Comparison of ENCODE assay signal across 7 cellular contexts in genomic region chr3:49421890-49422378, GRCh38. TPM values are rescaled to one million over a fixed set of nuclear protein-coding genes. Genes with fewer than 3 reads are reported as not detected.
DNase-seq lines count a peak whose midpoint lies in the region; ATAC-seq and TF ChIP-seq lines count a peak whose summit lies in the region.

No MANE protein-coding gene starts in this region.

- BruUV-seq in PC-9 (replicated peaks; lab: Mats Ljungman, UMichigan): no TSS peak

- H3K4me2 ChIP-seq in PC-9: no peak overlapping the region

- no peaks in the 10 kb centered on the region for H4K20me1 ChIP-seq in PC-9 (ENCODE audit: insufficient read depth)

- no peaks in the 10 kb centered on the region for H3K9me3 ChIP-seq in PC-9 (ENCODE audit: insufficient read depth, low read depth)
- H3K9me3 ChIP-seq in suprapubic skin: no peaks in the 10 kb centered on the region

- peak overlapping the region; percentile 75; the same call in 1 of the 2 replicates for H3K27ac ChIP-seq in PC-9
- no peak overlapping the region for H3K27ac ChIP-seq in suprapubic skin

- H3K9me3 Mint-ChIP-seq in endothelial cell (ENCODE audit: unreplicated experiment): no peaks in the 10 kb centered on the region
- no peaks in the 10 kb centered on the region for H3K9me3 Mint-ChIP-seq in memory B cell

- POLR2A ChIA-PET in PC-9 (lab: Charles Lee; ENCODE audit: unreplicated experiment): interaction anchor here (0.6 kb wide), 1 partner anchor 276 kb away, joined by 4 read pairs; no protein-coding TSS in a partner anchor

- H3K4me3 Mint-ChIP-seq in endothelial cell (ENCODE audit: unreplicated experiment) (peak overlapping the region; percentile 91), memory B cell (peak overlapping the region; percentile 49)

- no peak for TF ChIP-seq EP300 in suprapubic skin (IDR thresholded peaks at IDR 0.05)

- no peaks in the 10 kb centered on the region for H3K27me3 ChIP-seq in PC-9 (ENCODE audit: insufficient read depth, low read depth)
- H3K27me3 ChIP-seq in suprapubic skin: no peaks in the 10 kb centered on the region

- H3K27me3 Mint-ChIP-seq in endothelial cell (ENCODE audit: unreplicated experiment): peaks cover 18% of the 10 kb centered on the region
- no peaks in the 10 kb centered on the region for H3K27me3 Mint-ChIP-seq in memory B cell

- no peaks in the 10 kb centered on the region for H3K36me3 ChIP-seq in PC-9 (ENCODE audit: low read depth)
- H3K36me3 ChIP-seq in suprapubic skin: peaks cover 20% of the 10 kb centered on the region

- DNase-seq in PC-9 (no peak), endothelial cell (ENCODE audit: low spot score) (peak; percentile 15), memory B cell (ENCODE audit: low spot score in 2 of 2) (no peak), suprapubic skin (ENCODE audit: low spot score in 2 of 2) (no peak), NCI-H446 (lab: John Stamatoyannopoulos, UW) (no peak)

- ATAC-seq in memory B cell (ENCODE audit: low read depth): no peak
- no peak for ATAC-seq in HG03139 (IDR thresholded peaks at IDR 0.05; ENCODE audit: unreplicated experiment)
- no peak for ATAC-seq in GM18867 (IDR thresholded peaks at IDR 0.05; ENCODE audit: unreplicated experiment)

- 49% methylated on average over 5 of the region's 14 CpGs for WGBS in suprapubic skin

- no peak for TF ChIP-seq POLR2A in suprapubic skin (IDR thresholded peaks at IDR 0.05)

- H3K27ac Mint-ChIP-seq in endothelial cell (ENCODE audit: unreplicated experiment) (no peak overlapping the region), memory B cell (no peak overlapping the region)

- H3F3A ChIP-seq in PC-9 (ENCODE audit: insufficient read depth, low read depth): peaks cover 24% of the 10 kb centered on the region; the same call in 1 of the 2 replicates

- intact Hi-C loops in PC-9 (cut with micrococcal nuclease; ENCODE audit: unreplicated experiment): no loop called here

- H3K4me3 ChIP-seq in PC-9 (no peak overlapping the region), suprapubic skin (peak overlapping the region; percentile 6)

- no peaks in the 10 kb centered on the region for H3K9me2 ChIP-seq in PC-9 (ENCODE audit: insufficient read depth)

- TF ChIP-seq CTCF in PC-9 (conservative IDR thresholded peaks at IDR 0.05): no peak
- TF ChIP-seq CTCF in endothelial cell (IDR thresholded peaks at IDR 0.05; ENCODE audit: unreplicated experiment): no peak
- TF ChIP-seq CTCF in suprapubic skin (IDR thresholded peaks at IDR 0.05): no peak

- H2AFZ ChIP-seq in PC-9: no peak overlapping the region

- CTCF ChIA-PET in PC-9 (lab: Charles Lee): no interaction called here

- H3K36me3 Mint-ChIP-seq in endothelial cell (ENCODE audit: low read depth, unreplicated experiment): peaks cover 18% of the 10 kb centered on the region
- peaks cover 8% of the 10 kb centered on the region for H3K36me3 Mint-ChIP-seq in memory B cell

- H3K4me1 Mint-ChIP-seq in endothelial cell (ENCODE audit: unreplicated experiment) (peaks cover 24% of the 10 kb centered on the region), memory B cell (peaks cover 14% of the 10 kb centered on the region)

- no peaks in the 10 kb centered on the region for H3K79me2 ChIP-seq in PC-9 (ENCODE audit: low read depth)

- peaks cover 42% of the 10 kb centered on the region for H3K4me1 ChIP-seq in PC-9 (replicated peaks; ENCODE audit: insufficient read depth)
- peaks cover 20% of the 10 kb centered on the region for H3K4me1 ChIP-seq in suprapubic skin

RNA-seq across cellular contexts. Expression of gene AMT, which starts 0.3 kb away (rescaled TPM):
- total RNA-seq in PC-9 (2021) (12.9 and 17.6 TPM in 2 replicates), endothelial cell (ENCODE audit: unreplicated experiment) (11.9 TPM), suprapubic skin (10 to 100 TPM in 1 of 4 donors, 1 to 10 TPM in 3; 2.2 to 17.3 (median 5.0) TPM)

RNA-seq across cellular contexts. Expression of gene NICN1, which starts 7.2 kb away (rescaled TPM):
- total RNA-seq in PC-9 (2021): 14.6 and 23.7 TPM in 2 replicates
- 30.0 TPM for total RNA-seq in endothelial cell (ENCODE audit: unreplicated experiment)
- 10 to 100 TPM in 2 of 4 donors, 1 to 10 TPM in 2; 4.7 to 11.5 (median 9.1) TPM for total RNA-seq in suprapubic skin

RNA-seq across cellular contexts. Expression of gene TCTA, which starts 9.7 kb away (rescaled TPM):
- 17.0 and 17.2 TPM in 2 replicates for total RNA-seq in PC-9 (2021)
- 17.3 TPM for total RNA-seq in endothelial cell (ENCODE audit: unreplicated experiment)
- total RNA-seq in suprapubic skin: 10 to 100 TPM; 10.8 to 25.5 (median 19.6) TPM

RNA-seq across cellular contexts. Expression of gene RHOA, which starts 10.2 kb away (rescaled TPM):
- 413 and 416 TPM in 2 replicates for total RNA-seq in PC-9 (2021)
- total RNA-seq in endothelial cell (ENCODE audit: unreplicated experiment): 583 TPM
- total RNA-seq in suprapubic skin: 100 to 1,000 TPM; 315 to 373 (median 341) TPM

RNA-seq across cellular contexts. Expression of gene DAG1, which starts 48.1 kb away (rescaled TPM):
- total RNA-seq in PC-9 (2021) (156 and 206 TPM in 2 replicates), endothelial cell (ENCODE audit: unreplicated experiment) (54.8 TPM), suprapubic skin (100 to 1,000 TPM in 1 of 4 donors, 10 to 100 TPM in 3; 42.1 to 102 (median 76.6) TPM)
